Comparison of ENCODE assay signal across 36 cellular contexts in genomic region chr3:183911763-183912506, GRCh38. TPM values are rescaled to one million over a fixed set of nuclear protein-coding genes. Genes with fewer than 3 reads are reported as not detected.
DNase-seq lines count a peak whose midpoint lies in the region; ATAC-seq, FAIRE-seq and TF ChIP-seq lines count a peak whose summit lies in the region.
"Had no signal": no experiment of that assay in that cellular context is flagged by ENCODE, and none has a peak within 500 bp of the region (broad histone marks: within the 10 kb centered on the region; RNA-seq: fewer than 3 reads in every experiment).

No MANE protein-coding gene starts in this region.

- H3K36me3 ChIP-seq in PC-9 (ENCODE audit: low read depth) (no peaks in the 10 kb centered on the region), K562 (ENCODE audit: control insufficient read depth, insufficient read depth, low read length) (no peaks in the 10 kb centered on the region), small intestine (ENCODE audit: control insufficient read depth in 2 of 2, insufficient read depth in 2 of 2, low read length in 2 of 2) (no peaks in the 10 kb centered on the region)
- H3K36me3 ChIP-seq: esophagus muscularis mucosa, heart left ventricle had no signal

- no peaks in the 10 kb centered on the region for H3K4me1 Mint-ChIP-seq in stimulated activated naive CD8-positive, alpha-beta T cell treated with anti-CD3 and anti-CD28 coated beads, Interleukin-15, Interleukin-2, amounts not matched to agents 100 ng/mL and 50 ng/mL, for 24 hours (ENCODE audit: low read depth)
- H3K4me1 Mint-ChIP-seq: activated CD4-positive, alpha-beta memory T cell treated with anti-CD3 and anti-CD28 coated beads, Interleukin-2, amount 10 ng/mL, durations not matched to agents 7 days and 5 days; activated naive CD4-positive, alpha-beta T cell treated with anti-CD3 and anti-CD28 coated beads, Interleukin-2, amount 10 ng/mL, durations not matched to agents 7 days and 5 days; brain; nephron had no signal

- no peak overlapping the region for H3K4me3 Mint-ChIP-seq in stimulated activated naive CD8-positive, alpha-beta T cell treated with anti-CD3 and anti-CD28 coated beads, Interleukin-15, Interleukin-2, amounts not matched to agents 100 ng/mL and 50 ng/mL, for 24 hours
- H3K4me3 Mint-ChIP-seq: activated CD4-positive, alpha-beta memory T cell treated with anti-CD3 and anti-CD28 coated beads, Interleukin-2, amount 10 ng/mL, durations not matched to agents 7 days and 5 days; activated naive CD4-positive, alpha-beta T cell treated with anti-CD3 and anti-CD28 coated beads, Interleukin-2, amount 10 ng/mL, durations not matched to agents 7 days and 5 days; activated T-helper 1 cell treated with anti-CD3 and anti-CD28 coated beads, Interleukin-12 subunit alpha, Interleukin-12 subunit beta, Interleukin-2, Interleukin-4 antibody, amounts not matched to agents 30 ng/mL and 10 ng/mL and 1 ng/mL, durations not matched to agents 14 hours and 24 hours and 36 hours; brain; CD8-positive, alpha-beta T cell; nephron; type B pancreatic cell had no signal

- BruUV-seq in PC-9 (replicated peaks; lab: Mats Ljungman, UMichigan) (no TSS peak), K562 (replicated peaks; lab: Mats Ljungman, UMichigan) (no TSS peak)

- peak overlapping the region; percentile 63 for H3K27ac ChIP-seq in PC-9
- no peak overlapping the region for H3K27ac ChIP-seq in K562 (ENCODE audit: extremely low read depth, low read depth, low read length)
- H3K27ac ChIP-seq in small intestine (ENCODE audit: low read depth in 1 of 2, low read length in 1 of 2) = no peak overlapping the region
- H3K27ac ChIP-seq: esophagus muscularis mucosa, heart left ventricle had no signal

- DNase-seq in stimulated activated naive CD8-positive, alpha-beta T cell treated with anti-CD3 and anti-CD28 coated beads, Interleukin-15, Interleukin-2, amounts not matched to agents 100 U/mL and 50 U/mL, for 24 hours = no peak
- DNase-seq in PC-9 = peak in 1 of 2 experiments; percentile 87
- no peak for DNase-seq in K562 (ENCODE audit: extremely low read depth in 1 of 4, low spot score in 3 of 4)
- DNase-seq in small intestine = no peak
- no peak for DNase-seq in kidney glomerular epithelial cell (lab: John Stamatoyannopoulos, UW)
- no peak for DNase-seq in NCI-H510A (lab: John Stamatoyannopoulos, UW)
- DNase-seq: activated CD4-positive, alpha-beta memory T cell treated with anti-CD3 and anti-CD28 coated beads, Interleukin-2, amount 10 ng/mL, durations not matched to agents 7 days and 5 days; activated CD8-positive, alpha-beta memory T cell treated with anti-CD3 and anti-CD28 coated beads, Interleukin-2, amount 50 U/mL, for 4 hours; activated naive CD4-positive, alpha-beta T cell treated with anti-CD3 and anti-CD28 coated beads, Interleukin-2, amount 10 ng/mL, durations not matched to agents 7 days and 5 days; amniotic stem cell; CD8-positive, alpha-beta T cell; cerebellar nuclear complex; DMS 273 treated with DMSO at 0.1 percent for 48 hours; EL; foreskin melanocyte; heart left ventricle; kidney; mucosa of descending colon; NCI-H1092 treated with DMSO at 0.1 percent for 48 hours; NCI-H1694 treated with DMSO at 0.1 percent for 48 hours; NCI-H446 treated with DMSO at 0.1 percent for 48 hours; stimulated activated CD4-positive, alpha-beta T cell treated with anti-CD3 and anti-CD28 coated beads, Interleukin-15, amount 100 ng/mL, for 24 hours; stimulated activated CD4-positive, alpha-beta T cell treated with anti-CD3 and anti-CD28 coated beads, Interleukin-4, amount 100 ng/mL, for 4 hours had no signal

- H3K27ac Mint-ChIP-seq in stimulated activated naive CD8-positive, alpha-beta T cell treated with anti-CD3 and anti-CD28 coated beads, Interleukin-15, Interleukin-2, amounts not matched to agents 100 ng/mL and 50 ng/mL, for 24 hours = peak overlapping the region; percentile 57
- H3K27ac Mint-ChIP-seq: activated CD4-positive, alpha-beta memory T cell treated with anti-CD3 and anti-CD28 coated beads, Interleukin-2, amount 10 ng/mL, durations not matched to agents 7 days and 5 days; activated naive CD4-positive, alpha-beta T cell treated with anti-CD3 and anti-CD28 coated beads, Interleukin-2, amount 10 ng/mL, durations not matched to agents 7 days and 5 days; activated T-helper 1 cell treated with anti-CD3 and anti-CD28 coated beads, Interleukin-12 subunit alpha, Interleukin-12 subunit beta, Interleukin-2, Interleukin-4 antibody, amounts not matched to agents 30 ng/mL and 10 ng/mL and 1 ng/mL, durations not matched to agents 14 hours and 24 hours and 36 hours; brain; CD8-positive, alpha-beta T cell; nephron; type B pancreatic cell had no signal

- no peak for FAIRE-seq in K562 (lab: Jason Lieb, UNC)
- no peak for FAIRE-seq in small intestine (lab: Jason Lieb, UNC)
- FAIRE-seq: endometrium, GM18507, GM19239, H1, kidney had no signal

- peaks cover 53% of the 10 kb centered on the region for H3F3A ChIP-seq in PC-9 (ENCODE audit: insufficient read depth, low read depth)

- no peak for TF ChIP-seq RAD21 in K562 (CRISPR knock-in tag; conservative IDR thresholded peaks at IDR 0.05 in 1 of 2, IDR thresholded peaks at IDR 0.05 in 1 of 2)

- H4K20me1 ChIP-seq in PC-9 (ENCODE audit: insufficient read depth) (no peaks in the 10 kb centered on the region), K562 (replicated peaks; ENCODE audit: control insufficient read depth, insufficient read depth, low read length) (no peaks in the 10 kb centered on the region)

- POLR2A ChIA-PET in PC-9 (lab: Charles Lee; ENCODE audit: unreplicated experiment) (interaction anchor here (0.6 kb wide), 1 partner anchor 49 kb away, joined by 5 read pairs; no protein-coding TSS in a partner anchor), K562 (lab: Yijun Ruan, JAX) (interaction anchor here (1.7 kb wide), 1 partner anchor 16 kb away, joined by 7 read pairs; no protein-coding TSS in a partner anchor)

- TF ChIP-seq POLR2A in K562 (conservative IDR thresholded peaks at IDR 0.05) = no peak

- H3K79me2 ChIP-seq in PC-9 (ENCODE audit: low read depth) (no peaks in the 10 kb centered on the region), K562 (ENCODE audit: control insufficient read depth, insufficient read depth, low read length) (no peaks in the 10 kb centered on the region)

- intact Hi-C loops in PC-9 (cut with micrococcal nuclease; ENCODE audit: unreplicated experiment) (no loop called here), K562 (cut with micrococcal nuclease) (no loop called here)

- H3K9me3 Mint-ChIP-seq in stimulated activated naive CD8-positive, alpha-beta T cell treated with anti-CD3 and anti-CD28 coated beads, Interleukin-15, Interleukin-2, amounts not matched to agents 100 ng/mL and 50 ng/mL, for 24 hours = no peaks in the 10 kb centered on the region
- H3K9me3 Mint-ChIP-seq: activated CD4-positive, alpha-beta memory T cell treated with anti-CD3 and anti-CD28 coated beads, Interleukin-2, amount 10 ng/mL, durations not matched to agents 7 days and 5 days; activated naive CD4-positive, alpha-beta T cell treated with anti-CD3 and anti-CD28 coated beads, Interleukin-2, amount 10 ng/mL, durations not matched to agents 7 days and 5 days; activated T-helper 1 cell treated with anti-CD3 and anti-CD28 coated beads, Interleukin-12 subunit alpha, Interleukin-12 subunit beta, Interleukin-2, Interleukin-4 antibody, amounts not matched to agents 30 ng/mL and 10 ng/mL and 1 ng/mL, durations not matched to agents 14 hours and 24 hours and 36 hours; brain; CD8-positive, alpha-beta T cell; nephron; type B pancreatic cell had no signal

- no peak for ATAC-seq in stimulated activated naive CD8-positive, alpha-beta T cell treated with anti-CD3 and anti-CD28 coated beads, Interleukin-15, Interleukin-2, amounts not matched to agents 100 U/mL and 50 U/mL, for 24 hours
- no peak for ATAC-seq in K562
- ATAC-seq in HG03565 (IDR thresholded peaks at IDR 0.05; ENCODE audit: unreplicated experiment) = no peak
- ATAC-seq: CD8-positive, alpha-beta T cell; heart left ventricle; mucosa of descending colon; Right ventricle myocardium inferior had no signal

- H3K27me3 ChIP-seq in PC-9 (ENCODE audit: insufficient read depth, low read depth) = no peaks in the 10 kb centered on the region
- H3K27me3 ChIP-seq in K562 (ENCODE audit: control insufficient read depth in 2 of 2, insufficient read depth in 2 of 2, low read length in 2 of 2) = peaks cover 0 to 9% of the 10 kb centered on the region in 2 experiments; a peak in 3 of 5 replicates
- H3K27me3 ChIP-seq in small intestine (ENCODE audit: control insufficient read depth in 2 of 2, insufficient read depth in 2 of 2, low read length in 2 of 2) = no peaks in the 10 kb centered on the region
- H3K27me3 ChIP-seq: heart left ventricle had no signal

- in situ Hi-C loops in K562 (cut with MboI) = no loop called here

- TF ChIP-seq CTCF in PC-9 (conservative IDR thresholded peaks at IDR 0.05) = no peak
- TF ChIP-seq CTCF in K562 (IDR thresholded peaks at IDR 0.05 in 2 of 3, conservative IDR thresholded peaks at IDR 0.05 in 1 of 3; ENCODE audit: insufficient read depth in 2 of 3, low read depth in 1 of 3, low read length in 3 of 3) = no peak

- H3K27me3 Mint-ChIP-seq in stimulated activated naive CD8-positive, alpha-beta T cell treated with anti-CD3 and anti-CD28 coated beads, Interleukin-15, Interleukin-2, amounts not matched to agents 100 ng/mL and 50 ng/mL, for 24 hours = no peaks in the 10 kb centered on the region
- H3K27me3 Mint-ChIP-seq: activated CD4-positive, alpha-beta memory T cell treated with anti-CD3 and anti-CD28 coated beads, Interleukin-2, amount 10 ng/mL, durations not matched to agents 7 days and 5 days; brain had no signal

- H3K36me3 Mint-ChIP-seq in stimulated activated naive CD8-positive, alpha-beta T cell treated with anti-CD3 and anti-CD28 coated beads, Interleukin-15, Interleukin-2, amounts not matched to agents 100 ng/mL and 50 ng/mL, for 24 hours (ENCODE audit: low read depth) = no peaks in the 10 kb centered on the region
- H3K36me3 Mint-ChIP-seq: activated naive CD4-positive, alpha-beta T cell treated with anti-CD3 and anti-CD28 coated beads, Interleukin-2, amount 10 ng/mL, durations not matched to agents 7 days and 5 days; brain; CD8-positive, alpha-beta T cell; type B pancreatic cell had no signal

- 48% methylated on average over 8 of the region's 8 CpGs for WGBS in K562 (ENCODE audit: insufficient coverage, low coverage, missing lambda C conversion rate)
- WGBS in small intestine, 3 donors = 80 to 87% (median 82%) methylated on average over 8 of the region's 8 CpGs

- no peak overlapping the region for H3K9ac ChIP-seq in K562 (ENCODE audit: insufficient read depth in 1 of 2, low read depth in 2 of 2, low read length in 2 of 2)

- H3K4me3 ChIP-seq in PC-9 (no peak overlapping the region), K562 (no peak overlapping the region), small intestine (ENCODE audit: low read depth in 1 of 2, low read length in 2 of 2) (no peak overlapping the region)
- H3K4me3 ChIP-seq: esophagus muscularis mucosa, heart left ventricle, lung, mucosa of descending colon had no signal

- H3K4me2 ChIP-seq in PC-9 (peak overlapping the region; percentile 37), K562 (ENCODE audit: insufficient read depth, low read length) (no peak overlapping the region)

- H3K9me3 ChIP-seq in PC-9 (ENCODE audit: insufficient read depth, low read depth) (no peaks in the 10 kb centered on the region), K562 (replicated peaks; ENCODE audit: control insufficient read depth, insufficient read depth, low read depth, low read length) (no peaks in the 10 kb centered on the region), small intestine (ENCODE audit: control insufficient read depth, low read depth) (no peaks in the 10 kb centered on the region)
- H3K9me3 ChIP-seq: esophagus muscularis mucosa, heart left ventricle, mucosa of descending colon had no signal

- peak; percentile 46; the same call in 1 of the 2 replicates for TF ChIP-seq EP300 in K562 (IDR thresholded peaks at IDR 0.05; ENCODE audit: low read length)

- H2AFZ ChIP-seq in PC-9 (no peak overlapping the region), K562 (ENCODE audit: low read depth, low read length) (no peak overlapping the region)

- no peaks in the 10 kb centered on the region for H3K9me2 ChIP-seq in PC-9 (ENCODE audit: insufficient read depth)

- CTCF ChIA-PET in PC-9 (lab: Charles Lee) (no interaction called here), K562 (lab: Yijun Ruan, JAX; ENCODE audit: low intra/inter-chr PET ratio) (interaction anchor here (0.7 kb wide), 1 partner anchor 27 kb away, joined by 3 read pairs; the partner anchor contains the start of gene PARL)

- H3K9me1 ChIP-seq in K562 (ENCODE audit: control insufficient read depth, insufficient read depth, low read length) = no peaks in the 10 kb centered on the region

- peaks cover 48% of the 10 kb centered on the region for H3K4me1 ChIP-seq in PC-9 (replicated peaks; ENCODE audit: insufficient read depth)
- H3K4me1 ChIP-seq in K562 (replicated peaks in 1 of 2; ENCODE audit: control insufficient read depth in 2 of 2, insufficient read depth in 2 of 2, low read length in 2 of 2) = peaks cover 0 to 15% of the 10 kb centered on the region in 2 experiments; a peak in 3 of 5 replicates
- no peaks in the 10 kb centered on the region for H3K4me1 ChIP-seq in small intestine (ENCODE audit: control insufficient read depth in 2 of 2, insufficient read depth in 1 of 2, low read depth in 1 of 2, low read length in 1 of 2)
- H3K4me1 ChIP-seq: esophagus muscularis mucosa, heart left ventricle had no signal

RNA-seq across cellular contexts. Expression of gene PARL, which starts 27.3 kb away (rescaled TPM):
- total RNA-seq in PC-9 (2021) (109 and 180 TPM in 2 replicates), K562 (2014; rRNA removed) (61.8 and 70.6 TPM in 2 replicates), K562 (2014; rRNA removed; fragmentation: Illumina TruSeq; extraction: Trizol) (57.4 and 74.2 TPM in 2 replicates), K562 (2015; rRNA removed; fragmentation: Illumina TruSeq; extraction: Trizol) (49.8 and 56.5 TPM in 2 replicates), K562 (2021) (67.7 and 82.2 TPM in 2 replicates)
- total RNA-seq in K562 (2011; cell fraction: chromatin; rRNA removed; ENCODE audit: low replicate concordance) = 24.4 and 51.3 TPM in 2 replicates
- 18.3 and 23.0 TPM in 2 replicates for total RNA-seq in K562 (2011; cell fraction: nucleolus; rRNA removed)
- 37.7 and 45.7 TPM in 2 replicates for total RNA-seq in K562 (2011; cell fraction: nucleoplasm; rRNA removed)
- polyA plus RNA-seq in K562 (2011; rRNA removed) (56.4 and 77.6 TPM in 2 replicates), K562 (2014; fragmentation: Illumina TruSeq; extraction: Trizol) (55.0 and 65.5 TPM in 2 replicates), K562 (2014; fragmentation: Nextera tagmentation; extraction: Ambion mirVana) (10 to 100 TPM; 39.5 to 43.6 TPM), K562 (2014; rRNA removed) (78.0 and 82.4 TPM in 2 replicates), small intestine (10 to 100 TPM; 69.6 to 77.3 (median 76.7) TPM)
- polyA plus RNA-seq in K562 (2011; cell fraction: cytosol; rRNA removed) = 36.8 and 55.5 TPM in 2 replicates
- 26.4 and 28.7 TPM in 2 replicates for polyA plus RNA-seq in K562 (2011; cell fraction: nucleus; rRNA removed)
- polyA plus RNA-seq in K562 (2012) = 48.1 and 70.5 TPM in 2 replicates
- polyA minus RNA-seq in K562 (2011; rRNA and poly(A)+ RNA removed) = 37.8 and 45.8 TPM in 2 replicates
- polyA minus RNA-seq in K562 (2011; cell fraction: cytosol; rRNA and poly(A)+ RNA removed) = 16.8 and 24.7 TPM in 2 replicates
- 9.6 and 14.0 TPM in 2 replicates for polyA minus RNA-seq in K562 (2011; cell fraction: nucleus; rRNA and poly(A)+ RNA removed)
